8 cellular contexts compared by ENCODE assay signal in the genomic region with DNA sequence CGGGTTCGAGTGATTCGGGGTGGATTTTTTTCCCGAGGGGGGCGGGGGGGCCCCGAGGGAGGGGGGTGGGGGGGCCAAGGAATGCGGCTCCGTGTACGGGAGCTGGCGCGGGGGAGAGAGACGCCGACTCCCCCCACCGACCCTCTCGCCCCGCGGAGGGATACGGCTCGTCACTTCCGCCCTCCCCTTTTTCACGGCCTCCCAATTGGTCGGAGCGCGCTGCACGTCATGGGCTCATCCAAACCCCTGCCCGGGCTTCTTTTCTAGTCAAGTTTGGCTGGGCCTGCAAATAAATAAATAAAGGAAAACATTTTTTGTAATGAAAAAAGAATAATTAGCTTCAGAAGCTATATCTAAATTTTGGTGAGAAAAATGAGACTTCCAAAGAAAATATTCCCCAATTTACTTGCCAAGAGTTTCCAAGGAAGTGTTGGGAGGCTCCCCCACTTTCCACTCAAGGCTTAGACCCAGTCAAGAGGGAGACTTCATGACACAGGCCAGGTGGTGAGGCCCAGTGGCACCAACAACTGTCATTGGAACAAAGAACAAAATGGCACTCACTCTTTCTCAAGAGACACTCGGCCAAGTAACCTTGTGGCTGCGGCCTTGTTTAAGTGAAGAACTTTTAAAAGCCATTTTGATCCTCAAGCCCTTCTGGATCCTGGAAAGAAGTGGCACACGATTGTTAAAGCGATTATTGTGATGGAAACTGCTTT. TPM values are rescaled to one million over a fixed set of nuclear protein-coding genes. Genes with fewer than 3 reads are reported as not detected.
DNase-seq lines count a peak whose midpoint lies in the region; ATAC-seq, FAIRE-seq and TF ChIP-seq lines count a peak whose summit lies in the region.

A gene with protein sequence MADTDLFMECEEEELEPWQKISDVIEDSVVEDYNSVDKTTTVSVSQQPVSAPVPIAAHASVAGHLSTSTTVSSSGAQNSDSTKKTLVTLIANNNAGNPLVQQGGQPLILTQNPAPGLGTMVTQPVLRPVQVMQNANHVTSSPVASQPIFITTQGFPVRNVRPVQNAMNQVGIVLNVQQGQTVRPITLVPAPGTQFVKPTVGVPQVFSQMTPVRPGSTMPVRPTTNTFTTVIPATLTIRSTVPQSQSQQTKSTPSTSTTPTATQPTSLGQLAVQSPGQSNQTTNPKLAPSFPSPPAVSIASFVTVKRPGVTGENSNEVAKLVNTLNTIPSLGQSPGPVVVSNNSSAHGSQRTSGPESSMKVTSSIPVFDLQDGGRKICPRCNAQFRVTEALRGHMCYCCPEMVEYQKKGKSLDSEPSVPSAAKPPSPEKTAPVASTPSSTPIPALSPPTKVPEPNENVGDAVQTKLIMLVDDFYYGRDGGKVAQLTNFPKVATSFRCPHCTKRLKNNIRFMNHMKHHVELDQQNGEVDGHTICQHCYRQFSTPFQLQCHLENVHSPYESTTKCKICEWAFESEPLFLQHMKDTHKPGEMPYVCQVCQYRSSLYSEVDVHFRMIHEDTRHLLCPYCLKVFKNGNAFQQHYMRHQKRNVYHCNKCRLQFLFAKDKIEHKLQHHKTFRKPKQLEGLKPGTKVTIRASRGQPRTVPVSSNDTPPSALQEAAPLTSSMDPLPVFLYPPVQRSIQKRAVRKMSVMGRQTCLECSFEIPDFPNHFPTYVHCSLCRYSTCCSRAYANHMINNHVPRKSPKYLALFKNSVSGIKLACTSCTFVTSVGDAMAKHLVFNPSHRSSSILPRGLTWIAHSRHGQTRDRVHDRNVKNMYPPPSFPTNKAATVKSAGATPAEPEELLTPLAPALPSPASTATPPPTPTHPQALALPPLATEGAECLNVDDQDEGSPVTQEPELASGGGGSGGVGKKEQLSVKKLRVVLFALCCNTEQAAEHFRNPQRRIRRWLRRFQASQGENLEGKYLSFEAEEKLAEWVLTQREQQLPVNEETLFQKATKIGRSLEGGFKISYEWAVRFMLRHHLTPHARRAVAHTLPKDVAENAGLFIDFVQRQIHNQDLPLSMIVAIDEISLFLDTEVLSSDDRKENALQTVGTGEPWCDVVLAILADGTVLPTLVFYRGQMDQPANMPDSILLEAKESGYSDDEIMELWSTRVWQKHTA (N-terminal part only) (minus strand): TSS at position 164 of the 716 bp plus-strand sequence. CDS start 17,290 bp downstream, outside the sequence.

- H3K27ac ChIP-seq in rectal smooth muscle tissue (ENCODE audit: low read depth, low read length) (peak within 1 kb of the TSS; percentile 98), vagina (peak within 1 kb of the TSS; percentile 98)

- H3K9me3 ChIP-seq in vagina, result no peaks in the 10 kb centered on the region

- H3K4me1 ChIP-seq in rectal smooth muscle tissue (ENCODE audit: control insufficient read depth, insufficient read depth, low read length) (peaks cover 8% of the 10 kb centered on the region), vagina (peaks cover 34% of the 10 kb centered on the region)

- ATAC-seq in HG02970 (IDR thresholded peaks at IDR 0.05; ENCODE audit: low FRiP score, unreplicated experiment), result peak; percentile 58

- H3K4me3 ChIP-seq in astrocyte of the cerebellum (ENCODE audit: low read depth, low read length) (peak within 1 kb of the TSS; percentile 70), rectal smooth muscle tissue (ENCODE audit: low read length) (peak within 1 kb of the TSS; percentile 82), vagina (peak within 1 kb of the TSS; percentile 83 to 84)

- DNase-seq in GM12892 (ENCODE audit: insufficient read length) (peak; percentile 87), NCI-H2081 treated with DMSO at 0.1 percent for 48 hours (lab: John Stamatoyannopoulos, UW) (peak; percentile 88), T1000 (lab: John Stamatoyannopoulos, UW) (peak; percentile 83), astrocyte of the cerebellum (ENCODE audit: low read depth) (peak; percentile 95), hepatic stellate cell (ENCODE audit: low spot score) (peak; percentile 96), vagina (ENCODE audit: extremely low spot score in 2 of 2) (peak in 1 of 2 donors; percentile 94)

- TF ChIP-seq POLR2A in GM12892 (IDR thresholded peaks at IDR 0.05; ENCODE audit: low read depth, low read length), result peak; percentile 63; the same call in 1 of the 2 replicates
- no peak for TF ChIP-seq POLR2A in vagina (IDR thresholded peaks at IDR 0.05)

- peak; percentile 82 for FAIRE-seq in GM12892 (lab: Jason Lieb, UNC)

- peak within 1 kb of the TSS; percentile 40 for H3K9ac ChIP-seq in rectal smooth muscle tissue (ENCODE audit: low read length)

- in situ Hi-C loops in astrocyte of the cerebellum (cut with HindIII; ENCODE audit: low sequenced_read_pairs), result no loop called here

- no peaks in the 10 kb centered on the region for H3K27me3 ChIP-seq in rectal smooth muscle tissue (ENCODE audit: control insufficient read depth, insufficient read depth, low read length)
- no peaks in the 10 kb centered on the region for H3K27me3 ChIP-seq in vagina

- H3K36me3 ChIP-seq in rectal smooth muscle tissue (ENCODE audit: control insufficient read depth, insufficient read depth, low read length) (no peaks in the 10 kb centered on the region), vagina (no peaks in the 10 kb centered on the region)

- TF ChIP-seq CTCF in astrocyte of the cerebellum (IDR thresholded peaks at IDR 0.05; ENCODE audit: low read depth, low read length, missing control alignments) (no peak), vagina (IDR thresholded peaks at IDR 0.05) (no peak)

- intact Hi-C loops in vagina (cut with DNase I), result no loop called here

RNA-seq across cellular contexts. Expression of the gene that starts here (rescaled TPM):
- polyA plus RNA-seq in GM12892 (2012; ENCODE audit: missing spikeins), result 44.2 TPM
- total RNA-seq in vagina, result 60.6 TPM
